Comparison of ENCODE assay signal across 9 cellular contexts in genomic region chr12:122003646-122004611, GRCh38. TPM values are rescaled to one million over a fixed set of nuclear protein-coding genes. Genes with fewer than 3 reads are reported as not detected.
DNase-seq lines count a peak whose midpoint lies in the region; ATAC-seq and TF ChIP-seq lines count a peak whose summit lies in the region.
"Had no signal": no experiment of that assay in that cellular context is flagged by ENCODE, and none has a peak within 500 bp of the region (broad histone marks: within the 10 kb centered on the region; RNA-seq: fewer than 3 reads in every experiment).

No MANE protein-coding gene starts in this region.

- H3K27me3 ChIP-seq in GM06990 (replicated peaks; ENCODE audit: control insufficient read depth, insufficient read depth, low read length): no peaks in the 10 kb centered on the region

- peak; percentile 67 for ATAC-seq in HG03432 (IDR thresholded peaks at IDR 0.05; ENCODE audit: unreplicated experiment)

- peaks cover 7% of the 10 kb centered on the region for H3K4me1 Mint-ChIP-seq in activated T-helper 2 cell treated with anti-CD3 and anti-CD28 coated beads, Interferon-gamma antibody, Interleukin-2, Interleukin-4, amounts not matched to agents 10 μg/mL and 5 μg/mL and 100 μg/mL, durations not matched to agents 14 hours and 24 hours and 36 hours (ENCODE audit: low read depth)

- no peaks in the 10 kb centered on the region for H3K36me3 ChIP-seq in GM06990 (ENCODE audit: control insufficient read depth, insufficient read depth, low read length)

- intact Hi-C loops in activated T-helper 2 cell treated with anti-CD3 and anti-CD28 coated beads, Interferon-gamma antibody, Interleukin-2, Interleukin-4, amounts not matched to agents 10 μg/mL and 5 μg/mL and 100 μg/mL, durations not matched to agents 14 hours and 24 hours and 36 hours (cut with micrococcal nuclease): no loop called here

- peaks cover 6% of the 10 kb centered on the region for H3K9me3 Mint-ChIP-seq in activated T-helper 2 cell treated with anti-CD3 and anti-CD28 coated beads, Interferon-gamma antibody, Interleukin-2, Interleukin-4, amounts not matched to agents 10 μg/mL and 5 μg/mL and 100 μg/mL, durations not matched to agents 14 hours and 24 hours and 36 hours

- H3K4me3 ChIP-seq in GM06990 (replicated peaks; ENCODE audit: low read depth, low read length): no peak overlapping the region
- no peak overlapping the region for H3K4me3 ChIP-seq in choroid plexus epithelial cell (ENCODE audit: low read depth, low read length)
- no peak overlapping the region for H3K4me3 ChIP-seq in skeletal muscle cell (ENCODE audit: low read depth, low read length)

- H3K27me3 Mint-ChIP-seq in activated T-helper 2 cell treated with anti-CD3 and anti-CD28 coated beads, Interferon-gamma antibody, Interleukin-2, Interleukin-4, amounts not matched to agents 10 μg/mL and 5 μg/mL and 100 μg/mL, durations not matched to agents 14 hours and 24 hours and 36 hours (ENCODE audit: low read depth): peaks cover 30% of the 10 kb centered on the region

- TF ChIP-seq CTCF in GM06990 (IDR thresholded peaks at IDR 0.05; ENCODE audit: insufficient read depth, low read length, poor library complexity, severe bottlenecking) (no peak), choroid plexus epithelial cell (conservative IDR thresholded peaks at IDR 0.05; ENCODE audit: low read depth, low read length) (no peak)

- H3K27ac Mint-ChIP-seq in activated T-helper 2 cell treated with anti-CD3 and anti-CD28 coated beads, Interferon-gamma antibody, Interleukin-2, Interleukin-4, amounts not matched to agents 10 μg/mL and 5 μg/mL and 100 μg/mL, durations not matched to agents 14 hours and 24 hours and 36 hours: no peak overlapping the region

- DNase-seq in GM06990 (ENCODE audit: extremely low read depth, insufficient read length) (peak; percentile 80), choroid plexus epithelial cell (ENCODE audit: low read depth) (peak; percentile 27), skeletal muscle cell (ENCODE audit: low read depth) (peak; percentile 25), iPS-NIHi11 (ENCODE audit: low spot score) (no peak), GDM1 (lab: John Stamatoyannopoulos, UW) (no peak), SHP77 (lab: John Stamatoyannopoulos, UW) (no peak)
- DNase-seq in activated T-helper 2 cell treated with anti-CD3 and anti-CD28 coated beads, Interferon-gamma antibody, Interleukin-2, Interleukin-4, amounts not matched to agents 10 μg/mL and 5 μg/mL and 100 μg/mL, durations not matched to agents 14 hours and 24 hours and 36 hours (ENCODE audit: low spot score): no peak
- DNase-seq: activated effector memory CD4-positive, alpha-beta T cell treated with anti-CD3 and anti-CD28 coated beads, Interleukin-2, amount 50 U/mL, for 16 hours had no signal

- no peak overlapping the region for H3K4me3 Mint-ChIP-seq in activated T-helper 2 cell treated with anti-CD3 and anti-CD28 coated beads, Interferon-gamma antibody, Interleukin-2, Interleukin-4, amounts not matched to agents 10 μg/mL and 5 μg/mL and 100 μg/mL, durations not matched to agents 14 hours and 24 hours and 36 hours (ENCODE audit: low read depth)

- no peaks in the 10 kb centered on the region for H3K36me3 Mint-ChIP-seq in activated T-helper 2 cell treated with anti-CD3 and anti-CD28 coated beads, Interferon-gamma antibody, Interleukin-2, Interleukin-4, amounts not matched to agents 10 μg/mL and 5 μg/mL and 100 μg/mL, durations not matched to agents 14 hours and 24 hours and 36 hours (ENCODE audit: low read depth)

RNA-seq across cellular contexts. Expression of gene BCL7A, which starts 17.8 kb away (rescaled TPM):
- 11.4 and 12.5 TPM in 2 replicates for total RNA-seq in activated T-helper 2 cell treated with anti-CD3 and anti-CD28 coated beads, Interferon-gamma antibody, Interleukin-2, Interleukin-4, amounts not matched to agents 10 μg/mL and 5 μg/mL and 100 μg/mL, durations not matched to agents 14 hours and 24 hours and 36 hours

Comparison
In these comparisons a context has a peak if more than half of its experiments do, and no peak if none do; other contexts are left out.
1. DNase-seq: peak in GM06990 (single experiment), choroid plexus epithelial cell (single experiment) and skeletal muscle cell (single experiment); none in iPS-NIHi11 (single experiment), GDM1 (single experiment), SHP77 (0 of 2) and activated T-helper 2 cell treated with anti-CD3 and anti-CD28 coated beads, Interferon-gamma antibody, Interleukin-2, Interleukin-4, amounts not matched to agents 10 μg/mL and 5 μg/mL and 100 μg/mL, durations not matched to agents 14 hours and 24 hours and 36 hours (single experiment).